In the genomic region with DNA sequence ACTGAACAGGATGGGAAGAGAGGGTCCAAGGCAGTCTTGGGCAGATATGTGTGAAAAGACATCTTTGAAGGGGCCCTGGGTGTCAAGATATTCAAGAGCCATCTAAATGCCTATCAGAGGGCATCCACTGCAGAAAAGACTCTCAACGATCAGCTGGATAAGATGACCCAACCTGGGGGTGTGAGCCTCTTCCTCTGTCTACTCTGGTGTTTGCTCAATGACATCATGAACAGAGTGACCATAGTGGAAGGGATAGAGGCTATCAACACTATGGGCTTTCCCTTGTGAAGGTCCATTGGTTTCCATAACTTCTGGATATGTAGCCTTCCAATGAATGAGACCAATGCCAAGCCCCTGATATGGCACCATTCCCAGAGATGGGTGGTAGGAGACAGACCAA, we compare ENCODE assay signal across 28 cellular contexts. TPM values are rescaled to one million over a fixed set of nuclear protein-coding genes. Genes with fewer than 3 reads are reported as not detected.
"Had no signal": no experiment of that assay in that cellular context is flagged by ENCODE, and none has a peak within 500 bp of the region (broad histone marks: within the 10 kb centered on the region; RNA-seq: fewer than 3 reads in every experiment).

No MANE protein-coding gene starts in this region.

- H3K9me3 ChIP-seq: colonic mucosa, esophagus muscularis mucosa, gastrocnemius medialis, heart left ventricle had no signal

- H3K4me1 ChIP-seq: colonic mucosa, esophagus muscularis mucosa, foreskin keratinocyte, gastrocnemius medialis, heart left ventricle had no signal

- H3K4me3 ChIP-seq: colonic mucosa, dorsolateral prefrontal cortex, esophagus muscularis mucosa, gastrocnemius medialis, heart left ventricle had no signal

- H3K27me3 ChIP-seq: colonic mucosa, gastrocnemius medialis, heart left ventricle had no signal

- H3K36me3 ChIP-seq: colonic mucosa, esophagus muscularis mucosa, gastrocnemius medialis, heart left ventricle had no signal

- H3K27ac ChIP-seq: colonic mucosa, dorsolateral prefrontal cortex, esophagus muscularis mucosa, foreskin keratinocyte, gastrocnemius medialis, heart left ventricle had no signal

- DNase-seq: activated CD4-positive, alpha-beta memory T cell treated with anti-CD3 and anti-CD28 coated beads for 36 hours; activated CD4-positive, alpha-beta T cell treated with anti-CD3 and anti-CD28 coated beads for 36 hours; activated CD4-positive, alpha-beta T cell treated with anti-CD3 and anti-CD28 coated beads, Interleukin-2, amount 10 ng/mL, durations not matched to agents 24 days and 14 days; activated CD4-positive, CD25-positive, alpha-beta regulatory T cell; activated CD4-positive, CD25-positive, alpha-beta regulatory T cell treated with anti-CD3 and anti-CD28 coated beads, Interleukin-2, amount 50 U/mL, for 72 hours; activated CD8-positive, alpha-beta T cell treated with anti-CD3 and anti-CD28 coated beads, Interleukin-2, amount 10 ng/mL, durations not matched to agents 7 days and 5 days; activated effector memory CD4-positive, alpha-beta T cell treated with Interleukin-2 at 50 U/mL for 16 hours; activated gamma-delta T cell treated with Interleukin-2 at 50 U/mL for 16 hours; activated naive CD4-positive, alpha-beta T cell treated with anti-CD3 and anti-CD28 coated beads, Interleukin-2, amount 50 U/mL, for 16 hours; activated naive CD4-positive, alpha-beta T cell treated with Interleukin-2 at 50 U/mL for 16 hours; activated T-cell treated with anti-CD3 and anti-CD28 coated beads, Interleukin-2, amount 50 U/mL, for 4 hours; amniotic stem cell; anterior cingulate cortex; central memory CD4-positive, alpha-beta T cell; cerebellar nuclear complex; colonic mucosa; dorsolateral prefrontal cortex; effector memory CD4-positive, alpha-beta T cell; erythroblast; foreskin keratinocyte; gastrocnemius medialis; glutamatergic neuron; heart left ventricle; T-helper 2 cell had no signal

RNA-seq across cellular contexts. Expression of gene CTXND1, which starts 57.1 kb away (rescaled TPM):
- total RNA-seq: activated CD4-positive, alpha-beta memory T cell treated with anti-CD3 and anti-CD28 coated beads for 36 hours; activated CD4-positive, alpha-beta T cell treated with anti-CD3 and anti-CD28 coated beads for 36 hours; activated CD4-positive, alpha-beta T cell treated with anti-CD3 and anti-CD28 coated beads, Interleukin-2, amount 10 ng/mL, durations not matched to agents 24 days and 14 days; activated CD8-positive, alpha-beta T cell treated with anti-CD3 and anti-CD28 coated beads, Interleukin-2, amount 10 ng/mL, durations not matched to agents 7 days and 5 days; activated T-helper 17 cell treated with anti-CD3 and anti-CD28 coated beads, Interleukin-2, amount 50 U/mL, for 72 hours; astrocyte; foreskin keratinocyte; T-helper 1 cell treated with Interleukin-12 subunit alpha and Interleukin-12 subunit beta and Interleukin-4 antibody, amounts not matched to agents 30 ng/mL and 1 ng/mL, for 36 hours had no signal
- polyA plus RNA-seq: foreskin keratinocyte had no signal
